ENCODE assay signal across 24 cellular contexts in genomic region chr3:136790786-136791185, GRCh38. TPM values are rescaled to one million over a fixed set of nuclear protein-coding genes. Genes with fewer than 3 reads are reported as not detected.
DNase-seq lines count a peak whose midpoint lies in the region; ATAC-seq and TF ChIP-seq lines count a peak whose summit lies in the region.
"Had no signal": no experiment of that assay in that cellular context is flagged by ENCODE, and none has a peak within 500 bp of the region (broad histone marks: within the 10 kb centered on the region; RNA-seq: fewer than 3 reads in every experiment).

No MANE protein-coding gene starts in this region.

- no peaks in the 10 kb centered on the region for H3K9me3 Mint-ChIP-seq in activated CD4-positive, alpha-beta T cell treated with anti-CD3 and anti-CD28 coated beads for 36 hours (ENCODE audit: low read depth)
- H3K9me3 Mint-ChIP-seq in neural progenitor cell = no peaks in the 10 kb centered on the region
- H3K9me3 Mint-ChIP-seq: CD4-positive, CD25-positive, alpha-beta regulatory T cell; CD8-positive, alpha-beta memory T cell had no signal

- TF ChIP-seq POLR2A in upper lobe of left lung (IDR thresholded peaks at IDR 0.05) = no peak

- H3K36me3 Mint-ChIP-seq in activated CD4-positive, alpha-beta T cell treated with anti-CD3 and anti-CD28 coated beads for 36 hours (ENCODE audit: low read depth) = no peaks in the 10 kb centered on the region
- no peaks in the 10 kb centered on the region for H3K36me3 Mint-ChIP-seq in T-helper 17 cell (ENCODE audit: low read depth)
- H3K36me3 Mint-ChIP-seq in neural progenitor cell = no peaks in the 10 kb centered on the region
- H3K36me3 Mint-ChIP-seq: CD14-positive monocyte; CD4-positive, alpha-beta memory T cell; CD8-positive, alpha-beta memory T cell had no signal

- no peaks in the 10 kb centered on the region for H3K27me3 ChIP-seq in neural progenitor cell
- no peaks in the 10 kb centered on the region for H3K27me3 ChIP-seq in upper lobe of left lung
- H3K27me3 ChIP-seq: BE2C, BLaER1 had no signal

- H3K27me3 Mint-ChIP-seq in activated CD4-positive, alpha-beta T cell treated with anti-CD3 and anti-CD28 coated beads for 36 hours = peaks cover 7% of the 10 kb centered on the region
- H3K27me3 Mint-ChIP-seq in T-helper 17 cell (peaks cover 24% of the 10 kb centered on the region), neural progenitor cell (ENCODE audit: insufficient read depth, low read depth) (peaks cover 10% of the 10 kb centered on the region)
- H3K27me3 Mint-ChIP-seq: CD4-positive, CD25-positive, alpha-beta regulatory T cell had no signal

- no peak for TF ChIP-seq EP300 in upper lobe of left lung (IDR thresholded peaks at IDR 0.05)

- no peaks in the 10 kb centered on the region for H3F3A ChIP-seq in neural progenitor cell (ENCODE audit: low read depth)

- no peak for DNase-seq in activated CD4-positive, alpha-beta T cell treated with anti-CD3 and anti-CD28 coated beads for 36 hours
- DNase-seq in activated CD4-positive, alpha-beta T cell treated with anti-CD3 and anti-CD28 coated beads, Interleukin-2, amount 50 U/mL, for 4 hours = no peak
- DNase-seq in T-helper 17 cell (no peak), cerebellum (ENCODE audit: low spot score) (peak; percentile 49), neural progenitor cell (ENCODE audit: low spot score) (no peak), upper lobe of left lung (no peak)
- DNase-seq in stimulated activated CD4-positive, alpha-beta T cell treated with anti-CD3 and anti-CD28 coated beads, Interleukin-4, amount 100 ng/mL, for 24 hours = no peak
- DNase-seq: 8988T; ACHN; BE2C; CD4-positive, alpha-beta memory T cell; CD4-positive, CD25-positive, alpha-beta regulatory T cell; CD8-positive, alpha-beta memory T cell; COR-L47; DMS153; DMS53; DMS79; DND-41; EL; GF-D8 had no signal

- no peak overlapping the region for H3K4me3 Mint-ChIP-seq in activated CD4-positive, alpha-beta T cell treated with anti-CD3 and anti-CD28 coated beads for 36 hours
- no peak overlapping the region for H3K4me3 Mint-ChIP-seq in T-helper 17 cell
- H3K4me3 Mint-ChIP-seq in neural progenitor cell = no peak overlapping the region
- H3K4me3 Mint-ChIP-seq: CD14-positive monocyte; CD4-positive, CD25-positive, alpha-beta regulatory T cell had no signal

- peak overlapping the region; percentile 0 for H3K27ac Mint-ChIP-seq in activated CD4-positive, alpha-beta T cell treated with anti-CD3 and anti-CD28 coated beads for 36 hours
- H3K27ac Mint-ChIP-seq in T-helper 17 cell = peak overlapping the region; percentile 80
- H3K27ac Mint-ChIP-seq in neural progenitor cell = peak overlapping the region; percentile 70
- H3K27ac Mint-ChIP-seq: CD14-positive monocyte; CD4-positive, alpha-beta memory T cell had no signal

- no peak for ATAC-seq in activated CD4-positive, alpha-beta T cell treated with anti-CD3 and anti-CD28 coated beads for 36 hours
- ATAC-seq in T-helper 17 cell (no peak), GM19463 (IDR thresholded peaks at IDR 0.05; ENCODE audit: unreplicated experiment) (no peak), upper lobe of left lung (ENCODE audit: low FRiP score in 2 of 2) (no peak)
- ATAC-seq: GM12878 had no signal

- H3K4me1 Mint-ChIP-seq in activated CD4-positive, alpha-beta T cell treated with anti-CD3 and anti-CD28 coated beads for 36 hours = peaks cover 14% of the 10 kb centered on the region
- H3K4me1 Mint-ChIP-seq in T-helper 17 cell = peaks cover 13% of the 10 kb centered on the region
- H3K4me1 Mint-ChIP-seq in neural progenitor cell = peaks cover 77% of the 10 kb centered on the region

- no peak overlapping the region for H2AFZ ChIP-seq in neural progenitor cell (replicated peaks)

- H3K9me3 ChIP-seq in T-helper 17 cell (ENCODE audit: control insufficient read depth, low read length, poor library complexity, severe bottlenecking) = no peaks in the 10 kb centered on the region
- no peaks in the 10 kb centered on the region for H3K9me3 ChIP-seq in neural progenitor cell (ENCODE audit: low read depth)
- H3K9me3 ChIP-seq in upper lobe of left lung = no peaks in the 10 kb centered on the region
- H3K9me3 ChIP-seq: BE2C, BLaER1 had no signal

- H4K20me1 ChIP-seq in neural progenitor cell (ENCODE audit: low read depth) = no peaks in the 10 kb centered on the region
- H4K20me1 ChIP-seq: BLaER1 had no signal

- POLR2A ChIA-PET in activated CD4-positive, alpha-beta T cell treated with anti-CD3 and anti-CD28 coated beads for 36 hours (lab: Charles Lee) = no interaction called here

- 90 to 91% methylated on average over 3 of the region's 3 CpGs for WGBS in upper lobe of left lung, 2 donors

- no peaks in the 10 kb centered on the region for H3K79me2 ChIP-seq in neural progenitor cell (ENCODE audit: low read depth)

- intact Hi-C loops in activated CD4-positive, alpha-beta T cell treated with anti-CD3 and anti-CD28 coated beads for 36 hours (cut with DNase I, micrococcal nuclease) = no loop called here

- H3K27ac ChIP-seq in neural progenitor cell (no peak overlapping the region), upper lobe of left lung (no peak overlapping the region)
- H3K27ac ChIP-seq: BLaER1 had no signal

- CTCF ChIA-PET in activated CD4-positive, alpha-beta T cell treated with anti-CD3 and anti-CD28 coated beads for 36 hours (lab: Charles Lee) = interaction anchor here (0.6 to 1.3 kb wide), 3 partner anchors 200 to 712 kb away, joined by 3 to 4 read pairs (median 3); no protein-coding TSS in a partner anchor

- H3K4me3 ChIP-seq in neural progenitor cell = no peak overlapping the region
- no peak overlapping the region for H3K4me3 ChIP-seq in upper lobe of left lung
- H3K4me3 ChIP-seq: BLaER1, GM12878 had no signal

- H3K9ac ChIP-seq in neural progenitor cell = no peak overlapping the region
- H3K9ac ChIP-seq: BLaER1 had no signal

- no peaks in the 10 kb centered on the region for H3K36me3 ChIP-seq in neural progenitor cell
- no peaks in the 10 kb centered on the region for H3K36me3 ChIP-seq in upper lobe of left lung
- H3K36me3 ChIP-seq: BE2C, BLaER1 had no signal

- peaks cover 22% of the 10 kb centered on the region for H3K4me1 ChIP-seq in neural progenitor cell
- H3K4me1 ChIP-seq in upper lobe of left lung = peaks cover 10 to 13% (median 12%) of the 10 kb centered on the region in 4 donors

- H3K4me2 ChIP-seq in neural progenitor cell = no peak overlapping the region
- H3K4me2 ChIP-seq: BLaER1 had no signal

- no peak for TF ChIP-seq CTCF in neural progenitor cell (IDR thresholded peaks at IDR 0.05)
- no peak for TF ChIP-seq CTCF in upper lobe of left lung (IDR thresholded peaks at IDR 0.05)

RNA-seq across cellular contexts. Expression of gene SLC35G2, which starts 28.1 kb away (rescaled TPM):
- total RNA-seq in activated CD4-positive, alpha-beta T cell treated with anti-CD3 and anti-CD28 coated beads for 36 hours = 1 to 10 TPM; 1.7 to 2.0 TPM
- under 1 TPM in 1 of 2 donors, not detected in 1; 0.15 TPM for total RNA-seq in T-helper 17 cell
- 23.9 TPM for total RNA-seq in cerebellum
- 0.43 and 1.5 TPM in 2 replicates for total RNA-seq in neural progenitor cell (ENCODE audit: low replicate concordance)
- total RNA-seq in upper lobe of left lung = 10 to 100 TPM in 1 of 6 donors, 1 to 10 TPM in 5; 3.3 to 10.5 (median 6.5) TPM

RNA-seq across cellular contexts. Expression of gene STAG1, which starts 38.6 kb away (rescaled TPM):
- 10 to 100 TPM; 27.1 to 36.0 TPM for total RNA-seq in activated CD4-positive, alpha-beta T cell treated with anti-CD3 and anti-CD28 coated beads for 36 hours
- 10 to 100 TPM; 46.9 to 48.5 TPM for total RNA-seq in T-helper 17 cell
- 67.0 TPM for total RNA-seq in cerebellum
- total RNA-seq in neural progenitor cell (ENCODE audit: low replicate concordance) = 23.8 and 38.3 TPM in 2 replicates
- 10 to 100 TPM; 19.1 to 65.0 (median 34.2) TPM for total RNA-seq in upper lobe of left lung

Comparison
In these comparisons a context has a peak if more than half of its experiments do, and no peak if none do; other contexts are left out.
1. H3K27ac Mint-ChIP-seq: peak in every context shown above with its lines; median percentile 80 in T-helper 17 cell; 70 in neural progenitor cell; 0 in activated CD4-positive, alpha-beta T cell treated with anti-CD3 and anti-CD28 coated beads for 36 hours.